Comparison of ENCODE assay signal across 15 cellular contexts in genomic region chr14:31297701-31298344, GRCh38.
A peak's percentile ranks its signal among the peaks of the same experiment; 100 is the strongest.
DNase-seq lines count a peak whose midpoint lies in the region; ATAC-seq and TF ChIP-seq lines count a peak whose summit lies in the region.
"Had no signal": no experiment of that assay in that cellular context is flagged by ENCODE, and none has a peak within 500 bp of the region (broad histone marks: within the 10 kb centered on the region; RNA-seq: fewer than 3 reads in every experiment).

No MANE protein-coding gene starts in this region.

- TF ChIP-seq RAD21 in SK-N-SH (IDR thresholded peaks at IDR 0.05; ENCODE audit: low read length), result no peak

- H2AFZ ChIP-seq in SK-N-SH (ENCODE audit: low read depth), result no peak overlapping the region

- H3K36me3 Mint-ChIP-seq in T-helper 17 cell (ENCODE audit: low read depth), result peaks cover 9% of the 10 kb centered on the region

- in situ Hi-C loops in gastrocnemius medialis (cut with MboI; ENCODE audit: low sequenced_read_pairs in 4 of 4), result no loop called here

- no peaks in the 10 kb centered on the region for H3K79me2 ChIP-seq in SK-N-SH (ENCODE audit: insufficient read depth)

- TF ChIP-seq CTCF in SK-N-SH (IDR thresholded peaks at IDR 0.05) (no peak), gastrocnemius medialis (IDR thresholded peaks at IDR 0.05 in 4 of 5, conservative IDR thresholded peaks at IDR 0.05 in 1 of 5) (no peak), heart right ventricle (IDR thresholded peaks at IDR 0.05) (no peak)

- no peak overlapping the region for H3K9ac ChIP-seq in SK-N-SH

- ATAC-seq in GM19043 (IDR thresholded peaks at IDR 0.05; ENCODE audit: low read depth, unreplicated experiment) (peak; percentile 64), HG02798 (IDR thresholded peaks at IDR 0.05; ENCODE audit: poor library complexity, unreplicated experiment) (peak; percentile 65), gastrocnemius medialis (peak; percentile 85 to 94), T-helper 17 cell (no peak), heart right ventricle (no peak)

- H3K4me3 Mint-ChIP-seq in T-helper 17 cell, result no peak overlapping the region

- TF ChIP-seq POLR2A in gastrocnemius medialis (IDR thresholded peaks at IDR 0.05), result no peak

- H3K27ac ChIP-seq in SK-N-SH (ENCODE audit: low read depth in 2 of 2, low read length in 1 of 2) (no peak overlapping the region), gastrocnemius medialis (peak overlapping the region in 1 of 4 donors; percentile 1), heart right ventricle (no peak overlapping the region), caudate nucleus (ENCODE audit: low read depth, low read length) (no peak overlapping the region)
- H3K27ac ChIP-seq: thoracic aorta had no signal

- H3K27me3 Mint-ChIP-seq in T-helper 17 cell, result no peaks in the 10 kb centered on the region
- H3K27me3 Mint-ChIP-seq: IgD-negative memory B cell had no signal

- H3K36me3 ChIP-seq in SK-N-SH (replicated peaks in 1 of 2; ENCODE audit: control insufficient read depth in 1 of 2, insufficient read depth in 2 of 2, low read length in 1 of 2) (peaks cover 2 to 28% of the 10 kb centered on the region in 2 experiments), gastrocnemius medialis (peaks cover 2 to 42% of the 10 kb centered on the region in 2 donors), heart right ventricle (peaks cover 0 to 92% (median 25%) of the 10 kb centered on the region in 9 donors)

- H3K4me3 ChIP-seq in SK-N-SH (ENCODE audit: low read depth in 2 of 2, low read length in 1 of 2), result no peak overlapping the region
- H3K4me3 ChIP-seq in gastrocnemius medialis, result no peak overlapping the region
- H3K4me3 ChIP-seq in heart right ventricle, result no peak overlapping the region
- H3K4me3 ChIP-seq: thoracic aorta had no signal

- intact Hi-C loops in gastrocnemius medialis (cut with DNase I; ENCODE audit: low total_unique reads), result no loop called here
- intact Hi-C loops in heart right ventricle (cut with DNase I), result loop anchor here in 1 of 10 donors (10.0 kb wide), 1 partner anchor 93 kb away; the partner anchor contains the start of gene HECTD1

- no peak for TF ChIP-seq EP300 in SK-N-SH (IDR thresholded peaks at IDR 0.05; ENCODE audit: borderline replicate concordance in 1 of 2, low read depth in 1 of 2, low read length in 1 of 2)

- no peak overlapping the region for H3K4me2 ChIP-seq in SK-N-SH

- H3K27me3 ChIP-seq in SK-N-SH (ENCODE audit: insufficient read depth), result no peaks in the 10 kb centered on the region
- H3K27me3 ChIP-seq in gastrocnemius medialis, result no peaks in the 10 kb centered on the region
- no peaks in the 10 kb centered on the region for H3K27me3 ChIP-seq in heart right ventricle

- CTCF ChIA-PET in SK-N-SH (lab: Yijun Ruan, JAX), result interaction anchor here (1.5 kb wide), 1 partner anchor 11 kb away, joined by 6 read pairs; no protein-coding TSS in a partner anchor

- peaks cover 7% of the 10 kb centered on the region for H3F3A ChIP-seq in SK-N-SH (replicated peaks; ENCODE audit: insufficient read depth)

- H3K9me3 ChIP-seq in SK-N-SH (no peaks in the 10 kb centered on the region), gastrocnemius medialis (no peaks in the 10 kb centered on the region), T-helper 17 cell (ENCODE audit: control insufficient read depth, low read length, poor library complexity, severe bottlenecking) (no peaks in the 10 kb centered on the region), heart right ventricle (no peaks in the 10 kb centered on the region)
- H3K9me3 ChIP-seq: thoracic aorta had no signal

- H3K9me2 ChIP-seq in SK-N-SH, result no peaks in the 10 kb centered on the region

- H3K27ac Mint-ChIP-seq in T-helper 17 cell, result no peak overlapping the region

- DNase-seq in SK-N-SH (no peak), gastrocnemius medialis (no peak), T-helper 17 cell (no peak), UCSD-AML1 (lab: John Stamatoyannopoulos, UW; ENCODE audit: unreplicated experiment) (no peak), heart right ventricle (no peak), caudate nucleus (lab: John Stamatoyannopoulos, UW) (no peak)
- DNase-seq: activated CD4-positive, CD25-positive, alpha-beta regulatory T cell; DND-41; effector CD4-positive, alpha-beta T cell; NCI-H2107; stimulated activated CD4-positive, alpha-beta T cell treated with anti-CD3 and anti-CD28 coated beads, Interleukin-4, amount 100 ng/mL, for 24 hours had no signal

- POLR2A ChIA-PET in SK-N-SH (lab: Yijun Ruan, JAX), result no interaction called here

- no peaks in the 10 kb centered on the region for H4K20me1 ChIP-seq in SK-N-SH (ENCODE audit: insufficient read depth)

- H3K4me1 Mint-ChIP-seq in T-helper 17 cell, result peaks cover 3% of the 10 kb centered on the region

- H3K4me1 ChIP-seq in SK-N-SH (ENCODE audit: control insufficient read depth in 1 of 2, insufficient read depth in 2 of 2, low read depth in 1 of 2, low read length in 1 of 2) (peaks cover 0 to 11% of the 10 kb centered on the region in 2 experiments; a peak in 2 of 4 replicates), gastrocnemius medialis (peaks cover 0 to 5% of the 10 kb centered on the region in 2 donors), heart right ventricle (peaks cover 0 to 5% (median 0%) of the 10 kb centered on the region in 9 donors)

TF ChIP-seq in SK-N-SH, 30 proteins besides CTCF, POLR2A, EP300 and RAD21:
- 0 out of 2 replicates have a peak, but pooled peaks have one; percentile 17 for TF ChIP-seq JUND (IDR thresholded peaks at IDR 0.05)
- no peak for TF ChIP-seq RCOR1 (IDR thresholded peaks at IDR 0.05; ENCODE audit: low read length)
- no peak for TF ChIP-seq TAF1 (IDR thresholded peaks at IDR 0.05; ENCODE audit: borderline replicate concordance, low read depth, low read length)
- TF ChIP-seq FOSL2 (IDR thresholded peaks at IDR 0.05; ENCODE audit: borderline replicate concordance, low read depth), result peak; percentile 23; the same call in 1 of the 2 replicates
- TF ChIP-seq YY1 (IDR thresholded peaks at IDR 0.05; ENCODE audit: low read depth), result no peak
- TF ChIP-seq MEF2A (IDR thresholded peaks at IDR 0.05; ENCODE audit: borderline replicate concordance, low read depth), result no peak
- no peak for TF ChIP-seq POLR2AphosphoS5 (IDR thresholded peaks at IDR 0.05; ENCODE audit: low read depth, low read length)

Comparison
In these comparisons a context has a peak if more than half of its experiments do, and no peak if none do; other contexts are left out.
1. ATAC-seq: peak in GM19043 (single experiment), HG02798 (single experiment) and gastrocnemius medialis (2 of 2); none in T-helper 17 cell (single experiment) and heart right ventricle (0 of 8).